Comparison of ENCODE assay signal across 27 cellular contexts in genomic region chr3:18343809-18344208, GRCh38.
"Had no signal": no experiment of that assay in that cellular context is flagged by ENCODE, and none has a peak within 500 bp of the region (broad histone marks: within the 10 kb centered on the region; RNA-seq: fewer than 3 reads in every experiment).

No MANE protein-coding gene starts in this region.

- H3K4me3 Mint-ChIP-seq: dendritic cell treated with granulocyte-macrophage colony-stimulating factor and Interleukin-4, amounts not matched to agents 40 ng/mL and 50 ng/mL, for 4 days; immature natural killer cell; natural killer cell treated with Interleukin-12 subunit alpha and Interleukin-12 subunit beta and Interleukin-15 and Interleukin-18, amount 100 ng/mL, for 72 hours; neural progenitor cell; type B pancreatic cell had no signal

- H3K9me3 Mint-ChIP-seq: dendritic cell treated with granulocyte-macrophage colony-stimulating factor and Interleukin-4, amounts not matched to agents 40 ng/mL and 50 ng/mL, for 4 days; immature natural killer cell; natural killer cell treated with Interleukin-12 subunit alpha and Interleukin-12 subunit beta and Interleukin-15 and Interleukin-18, amount 100 ng/mL, for 72 hours; neural progenitor cell; type B pancreatic cell had no signal

- H3K9me3 ChIP-seq: heart left ventricle, pancreas, spleen, suprapubic skin, thyroid gland, uterus had no signal

- H3K9ac ChIP-seq: neural progenitor cell had no signal

- H3K27ac ChIP-seq: foreskin keratinocyte, heart left ventricle, neural progenitor cell, pancreas, spleen, suprapubic skin, thyroid gland, uterus had no signal

- H3K27me3 ChIP-seq: foreskin keratinocyte, heart left ventricle, neural progenitor cell, pancreas, spleen, suprapubic skin, thyroid gland, uterus had no signal

- H3K27me3 Mint-ChIP-seq: dendritic cell treated with granulocyte-macrophage colony-stimulating factor and Interleukin-4, amounts not matched to agents 40 ng/mL and 50 ng/mL, for 4 days; progenitor cell of endocrine pancreas; type B pancreatic cell had no signal

- H3K4me3 ChIP-seq: heart left ventricle, lung, neural progenitor cell, pancreas, spleen, suprapubic skin, thyroid gland, uterus had no signal

- FAIRE-seq: endothelial cell of umbilical vein, kidney, pancreas had no signal

- H3K4me1 ChIP-seq: foreskin keratinocyte, heart left ventricle, neural progenitor cell, spleen, suprapubic skin, thyroid gland, uterus had no signal

- ATAC-seq: foreskin keratinocyte; heart left ventricle; left colon; left ventricle myocardium superior; natural killer cell treated with Interleukin-12 subunit alpha and Interleukin-12 subunit beta and Interleukin-15 and Interleukin-18, amount 100 ng/mL, for 72 hours; pancreas; right cardiac atrium had no signal

- H3K27ac Mint-ChIP-seq: dendritic cell treated with granulocyte-macrophage colony-stimulating factor and Interleukin-4, amounts not matched to agents 40 ng/mL and 50 ng/mL, for 4 days; immature natural killer cell; natural killer cell treated with Interleukin-12 subunit alpha and Interleukin-12 subunit beta and Interleukin-15 and Interleukin-18, amount 100 ng/mL, for 72 hours; neural progenitor cell; progenitor cell of endocrine pancreas; type B pancreatic cell had no signal

- H3K36me3 ChIP-seq: neural progenitor cell, uterus had no signal

- H3K4me1 Mint-ChIP-seq: neural progenitor cell had no signal

- DNase-seq: erythroblast; foreskin keratinocyte; heart left ventricle; hippocampal formation; immature natural killer cell; kidney; left colon; left ventricle myocardium superior; mesenchymal stem cell; midbrain; nucleus accumbens; pancreas; right cardiac atrium; spleen; stimulated activated CD4-positive, alpha-beta T cell treated with anti-CD3 and anti-CD28 coated beads, Interleukin-2, amount 100 ng/mL, for 24 hours; stimulated activated CD4-positive, alpha-beta T cell treated with anti-CD3 and anti-CD28 coated beads, Interleukin-4, amount 100 ng/mL, for 4 hours; stimulated activated naive CD4-positive, alpha-beta T cell treated with Interleukin-2 at 50 U/mL for 16 hours; thyroid gland; uterus had no signal
